ENCODE assay signal across 9 cellular contexts in the genomic region with DNA sequence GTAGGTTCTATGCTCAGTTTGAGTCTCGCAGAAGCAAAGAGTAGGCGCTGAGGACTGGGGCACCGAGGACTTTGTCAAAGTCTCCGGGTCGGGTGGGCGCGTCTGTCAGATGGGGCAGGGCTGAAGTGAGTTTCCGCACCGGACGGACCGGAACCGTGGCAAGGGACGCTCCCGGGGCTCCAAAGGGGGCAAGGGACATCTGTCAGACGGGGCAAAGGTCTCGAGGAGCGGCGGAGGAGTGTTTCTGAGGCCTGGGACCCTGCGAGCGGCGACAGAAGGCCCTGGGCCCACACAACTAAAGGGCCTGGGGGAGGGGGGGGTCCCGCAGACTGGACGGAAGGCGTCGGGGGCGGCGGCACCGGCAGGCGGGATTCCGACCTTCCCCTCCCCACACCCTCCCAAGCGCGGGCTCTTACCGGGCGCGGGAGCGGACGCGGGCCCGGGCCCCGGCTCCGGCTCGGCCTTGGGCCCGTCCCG. TPM values are rescaled to one million over a fixed set of nuclear protein-coding genes. Genes with fewer than 3 reads are reported as not detected.
DNase-seq lines count a peak whose midpoint lies in the region; ATAC-seq and TF ChIP-seq lines count a peak whose summit lies in the region.
"Had no signal": no experiment of that assay in that cellular context is flagged by ENCODE, and none has a peak within 500 bp of the region (broad histone marks: within the 10 kb centered on the region; RNA-seq: fewer than 3 reads in every experiment).

No MANE protein-coding gene starts in this region.

- H3K9me3 ChIP-seq in mucosa of stomach (ENCODE audit: control insufficient read depth, low read length) (no peaks in the 10 kb centered on the region), vagina (no peaks in the 10 kb centered on the region)

- H3K27ac ChIP-seq in vagina, result peak overlapping the region; percentile 55

- DNase-seq in NCI-H1417 (lab: John Stamatoyannopoulos, UW), result peak in 2 of 3 experiments; percentile 20 to 35
- DNase-seq in NCI-H1417 treated with DMSO at 0.1 percent for 48 hours (lab: John Stamatoyannopoulos, UW), result no peak
- peak; percentile 40 for DNase-seq in NAMALWA (ENCODE audit: low spot score)
- no peak for DNase-seq in chondrocyte (ENCODE audit: low spot score)
- no peak for DNase-seq in vagina (ENCODE audit: extremely low spot score in 2 of 2)

- TF ChIP-seq CTCF in chondrocyte (IDR thresholded peaks at IDR 0.05) (no peak), vagina (IDR thresholded peaks at IDR 0.05) (no peak)

- H3K36me3 Mint-ChIP-seq in chondrocyte (ENCODE audit: low read depth), result peaks cover 8% of the 10 kb centered on the region

- H3K36me3 ChIP-seq in mucosa of stomach (ENCODE audit: control insufficient read depth, insufficient read depth, low read length) (no peaks in the 10 kb centered on the region), vagina (peaks cover 0 to 9% of the 10 kb centered on the region in 2 donors)

- H3K4me1 ChIP-seq in mucosa of stomach (ENCODE audit: control insufficient read depth, insufficient read depth, low read length) (peaks cover 24% of the 10 kb centered on the region), vagina (peaks cover 47% of the 10 kb centered on the region)

- no peaks in the 10 kb centered on the region for H3K27me3 Mint-ChIP-seq in chondrocyte (ENCODE audit: low read depth)

- peak overlapping the region; percentile 89 for H3K4me3 Mint-ChIP-seq in chondrocyte (ENCODE audit: unreplicated experiment)

- H3K27me3 ChIP-seq in mucosa of stomach (ENCODE audit: control insufficient read depth, insufficient read depth, low read length), result no peaks in the 10 kb centered on the region
- H3K27me3 ChIP-seq in vagina, result no peaks in the 10 kb centered on the region

- peak overlapping the region; percentile 88 for H3K27ac Mint-ChIP-seq in chondrocyte (ENCODE audit: unreplicated experiment)

- H3K4me3 ChIP-seq in mucosa of stomach (ENCODE audit: low read length) (peak overlapping the region; percentile 50), vagina (peak overlapping the region; percentile 70 to 89)

- no peak for TF ChIP-seq POLR2A in vagina (IDR thresholded peaks at IDR 0.05)

- H3K4me1 Mint-ChIP-seq in chondrocyte (ENCODE audit: low read depth), result peaks cover 28% of the 10 kb centered on the region

- no peaks in the 10 kb centered on the region for H3K9me3 Mint-ChIP-seq in chondrocyte (ENCODE audit: low read depth)

- ATAC-seq in GM18519 (IDR thresholded peaks at IDR 0.05; ENCODE audit: low FRiP score, unreplicated experiment) (no peak), HG03097 (IDR thresholded peaks at IDR 0.05; ENCODE audit: low FRiP score, unreplicated experiment) (no peak)

- intact Hi-C loops in vagina (cut with DNase I), result loop anchor here (10.0 kb wide), 1 partner anchor 167 kb away; no protein-coding TSS in a partner anchor

- peak overlapping the region; percentile 74 for H3K9ac ChIP-seq in mucosa of stomach (ENCODE audit: low read length)

RNA-seq across cellular contexts. Expression of gene AKAP8L, which starts 13.3 kb away (rescaled TPM):
- total RNA-seq in chondrocyte (69.5 to 103 TPM (median 76.0 TPM) in 3 replicates), vagina (127 TPM)

RNA-seq across cellular contexts. Expression of gene WIZ, which starts 17.7 kb away (rescaled TPM):
- total RNA-seq in chondrocyte (50.6 to 54.0 TPM (median 52.4 TPM) in 3 replicates), vagina (44.4 TPM)

RNA-seq across cellular contexts. Expression of gene RASAL3, which starts 32.3 kb away (rescaled TPM):
- 0.05 TPM in 1 of 3 replicates, not detected in the others for total RNA-seq in chondrocyte
- 7.9 TPM for total RNA-seq in vagina

RNA-seq across cellular contexts. Expression of gene PGLYRP2, which starts 47.2 kb away (rescaled TPM):
- total RNA-seq in chondrocyte, result not detected in 3 replicates
- total RNA-seq in vagina, result not detected
- total RNA-seq: temporal lobe had no signal

RNA-seq across cellular contexts. Expression of gene AKAP8, which starts 52.5 kb away (rescaled TPM):
- total RNA-seq in chondrocyte (21.3 to 23.5 TPM (median 23.0 TPM) in 3 replicates), vagina (27.7 TPM)

Comparison
In these comparisons a context has a peak if more than half of its experiments do, and no peak if none do; other contexts are left out.
1. DNase-seq: peak in NCI-H1417 (2 of 3) and NAMALWA (single experiment); none in NCI-H1417 treated with DMSO at 0.1 percent for 48 hours (single experiment), chondrocyte (single experiment) and vagina (0 of 2).